26 cellular contexts compared by ENCODE assay signal in genomic region chr2:191557841-191558240, GRCh38.
"Had no signal": no experiment of that assay in that cellular context is flagged by ENCODE, and none has a peak within 500 bp of the region (broad histone marks: within the 10 kb centered on the region; RNA-seq: fewer than 3 reads in every experiment).

No MANE protein-coding gene starts in this region.

- H3K27ac ChIP-seq: adrenal gland, breast epithelium, foreskin keratinocyte, left lung, neural progenitor cell, sigmoid colon, spleen, transverse colon, uterus had no signal

- H3K36me3 ChIP-seq: adrenal gland, breast epithelium, left lung, neural progenitor cell, sigmoid colon, spleen, transverse colon, uterus had no signal

- DNase-seq: activated CD4-positive, alpha-beta T cell treated with anti-CD3 and anti-CD28 coated beads, Interleukin-2, amount 10 ng/mL, durations not matched to agents 7 days and 5 days; activated CD8-positive, alpha-beta memory T cell treated with anti-CD3 and anti-CD28 coated beads, Interleukin-2, amount 50 U/mL, for 48 hours; activated effector memory CD4-positive, alpha-beta T cell treated with anti-CD3 and anti-CD28 coated beads, Interleukin-2, amount 50 U/mL, for 16 hours; activated naive CD4-positive, alpha-beta T cell treated with anti-CD3 and anti-CD28 coated beads, Interleukin-2, amount 10 ng/mL, durations not matched to agents 7 days and 5 days; activated T-cell treated with anti-CD3 and anti-CD28 coated beads, Interleukin-2, amount 50 U/mL, for 4 hours; adrenal gland; effector memory CD4-positive, alpha-beta T cell; foreskin keratinocyte; immature natural killer cell; left lung; naive B cell; retina; sigmoid colon; spleen; stimulated activated CD4-positive, alpha-beta T cell treated with anti-CD3 and anti-CD28 coated beads, Interleukin-4, amount 100 ng/mL, for 24 hours; SW 1271; T-helper 17 cell; transverse colon; uterus had no signal

- H3K4me3 Mint-ChIP-seq: activated CD4-positive, alpha-beta T cell treated with anti-CD3 and anti-CD28 coated beads, Interleukin-2, amount 10 ng/mL, durations not matched to agents 7 days and 5 days; activated naive CD4-positive, alpha-beta T cell treated with anti-CD3 and anti-CD28 coated beads, Interleukin-2, amount 10 ng/mL, durations not matched to agents 7 days and 5 days; activated T-cell treated with anti-CD3 and anti-CD28 coated beads, Interleukin-2, amount 50 U/mL, for 4 hours; central memory CD8-positive, alpha-beta T cell; immature natural killer cell; naive B cell; neural progenitor cell; T-helper 17 cell had no signal

- H3K4me1 ChIP-seq: adrenal gland, breast epithelium, foreskin keratinocyte, neural progenitor cell, uterus had no signal

- H2AFZ ChIP-seq: neural progenitor cell had no signal

- H3K27me3 ChIP-seq: adrenal gland, breast epithelium, foreskin keratinocyte, left lung, neural progenitor cell, sigmoid colon, transverse colon, uterus had no signal

- H3K27ac Mint-ChIP-seq: activated CD4-positive, alpha-beta T cell treated with anti-CD3 and anti-CD28 coated beads, Interleukin-2, amount 10 ng/mL, durations not matched to agents 7 days and 5 days; activated naive CD4-positive, alpha-beta T cell treated with anti-CD3 and anti-CD28 coated beads, Interleukin-2, amount 10 ng/mL, durations not matched to agents 7 days and 5 days; immature natural killer cell; naive B cell; neural progenitor cell; progenitor cell of endocrine pancreas; T-helper 17 cell had no signal

- H3K36me3 Mint-ChIP-seq: activated naive CD4-positive, alpha-beta T cell treated with anti-CD3 and anti-CD28 coated beads, Interleukin-2, amount 10 ng/mL, durations not matched to agents 7 days and 5 days; immature natural killer cell; naive B cell; neural progenitor cell had no signal

- H3K9ac ChIP-seq: neural progenitor cell had no signal

- H3K9me3 Mint-ChIP-seq: activated CD4-positive, alpha-beta T cell treated with anti-CD3 and anti-CD28 coated beads, Interleukin-2, amount 10 ng/mL, durations not matched to agents 7 days and 5 days; activated naive CD4-positive, alpha-beta T cell treated with anti-CD3 and anti-CD28 coated beads, Interleukin-2, amount 10 ng/mL, durations not matched to agents 7 days and 5 days; activated T-cell treated with anti-CD3 and anti-CD28 coated beads, Interleukin-2, amount 50 U/mL, for 4 hours; central memory CD8-positive, alpha-beta T cell; immature natural killer cell; naive B cell; neural progenitor cell had no signal

- ATAC-seq: activated T-cell treated with anti-CD3 and anti-CD28 coated beads, Interleukin-2, amount 50 U/mL, for 4 hours; foreskin keratinocyte; left lung; T-helper 17 cell had no signal

- H3K4me3 ChIP-seq: adrenal gland, breast epithelium, left lung, lung, neural progenitor cell, sigmoid colon, spleen, transverse colon, uterus had no signal

- H3K9me3 ChIP-seq: adrenal gland, breast epithelium, left lung, sigmoid colon, spleen, transverse colon, uterus had no signal

- H3K4me1 Mint-ChIP-seq: neural progenitor cell had no signal

- FAIRE-seq: astrocyte, colon had no signal

- H3K27me3 Mint-ChIP-seq: progenitor cell of endocrine pancreas had no signal

- H3K4me2 ChIP-seq: neural progenitor cell had no signal
